ENCODE assay signal across 21 cellular contexts in the genomic region with DNA sequence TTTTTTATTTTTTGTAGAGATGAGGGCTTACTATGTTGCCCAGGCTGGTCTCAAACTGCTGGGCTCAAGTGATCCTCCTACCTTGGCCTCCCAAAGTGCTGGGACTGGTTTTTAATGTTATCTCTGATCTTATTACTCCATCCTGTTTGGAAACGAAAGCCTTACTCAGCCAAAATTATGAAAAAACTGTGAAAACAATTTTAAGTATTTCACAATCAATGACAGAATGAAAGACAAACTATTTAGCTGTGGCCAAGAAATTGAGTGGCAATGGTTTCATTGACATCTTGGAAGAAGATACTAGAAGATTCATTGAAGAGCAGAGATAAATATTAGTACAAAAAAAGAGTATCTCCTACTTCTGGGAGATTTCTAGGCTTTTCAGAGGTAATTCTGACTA.
"Had no signal": no experiment of that assay in that cellular context is flagged by ENCODE, and none has a peak within 500 bp of the region (broad histone marks: within the 10 kb centered on the region; RNA-seq: fewer than 3 reads in every experiment).

No MANE protein-coding gene starts in this region.

- DNase-seq: Kasumi-1, MM.1S, NCI-H1092 treated with DMSO at 0.1 percent for 48 hours, NCI-H1436, NCI-H187, NCI-H2029, NCI-H2081 treated with DMSO at 0.1 percent for 48 hours, NCI-H2171, NCI-H226, NCI-H446, NCI-H510A, NCI-H524 treated with DMSO at 0.1 percent for 48 hours, NCI-H69, NCI-H774, OCI-M1, SHP77, SK-N-SH, SW 1271 had no signal

- H3K9me3 ChIP-seq: SK-N-SH had no signal

- H3K27ac ChIP-seq: HL-60, KMS-11, RWPE1 had no signal

- H3K9ac ChIP-seq: KMS-11, SK-N-SH had no signal

- H3K9me2 ChIP-seq: SK-N-SH had no signal

- H3K4me2 ChIP-seq: KMS-11, SK-N-SH had no signal
